Comparison of ENCODE assay signal across 1 cellular context in genomic region chr6:161405418-161405817, GRCh38.
TF ChIP-seq lines count a peak whose summit lies in the region.

No MANE protein-coding gene starts in this region.

TF ChIP-seq in HEK293, 187 proteins besides CTCF, POLR2A, EP300 and RAD21 (continued from another document):
- TF ChIP-seq ZNF701 (tag by site-specific recombination; IDR thresholded peaks at IDR 0.05) (no peak), ZNF501 (tag by site-specific recombination; IDR thresholded peaks at IDR 0.05) (no peak), ZNF394 (tag by site-specific recombination; IDR thresholded peaks at IDR 0.05; ENCODE audit: borderline replicate concordance) (peak; percentile 88), ZNF121 (tag by site-specific recombination; IDR thresholded peaks at IDR 0.05) (no peak), ZNF473 (tag by site-specific recombination; IDR thresholded peaks at IDR 0.05) (no peak), TCF7L2 (IDR thresholded peaks at IDR 0.05; ENCODE audit: borderline replicate concordance, low read depth, low read length) (no peak), ZSCAN30 (tag by site-specific recombination; IDR thresholded peaks at IDR 0.05) (no peak), ZNF777 (tag by site-specific recombination; IDR thresholded peaks at IDR 0.05; ENCODE audit: borderline replicate concordance) (no peak), BCL11B (tag by site-specific recombination; IDR thresholded peaks at IDR 0.05; ENCODE audit: low read depth) (no peak), ZNF398 (tag by site-specific recombination; IDR thresholded peaks at IDR 0.05) (no peak), ZNF510 (tag by site-specific recombination; IDR thresholded peaks at IDR 0.05; ENCODE audit: insufficient replicate concordance) (no peak), ZEB2 (tag by site-specific recombination; IDR thresholded peaks at IDR 0.05) (no peak), ZNF19 (tag by site-specific recombination; IDR thresholded peaks at IDR 0.05; ENCODE audit: low read depth) (no peak), YY1 (tag by site-specific recombination; IDR thresholded peaks at IDR 0.05) (no peak), ZNF140 (tag by site-specific recombination; IDR thresholded peaks at IDR 0.05) (peak; percentile 31; the same call in 1 of the 2 replicates), ZNF654 (tag by site-specific recombination; IDR thresholded peaks at IDR 0.05; ENCODE audit: low read depth) (peak; percentile 34; the same call in 1 of the 2 replicates), KLF1 (tag by site-specific recombination; IDR thresholded peaks at IDR 0.05) (no peak), ZNF248 (tag by site-specific recombination; IDR thresholded peaks at IDR 0.05) (no peak), ZBTB6 (tag by site-specific recombination; IDR thresholded peaks at IDR 0.05) (no peak), SP3 (tag by site-specific recombination; IDR thresholded peaks at IDR 0.05) (no peak), ZNF530 (tag by site-specific recombination; IDR thresholded peaks at IDR 0.05; ENCODE audit: low read depth) (no peak), ZNF792 (tag by site-specific recombination; IDR thresholded peaks at IDR 0.05) (no peak), ZNF426 (tag by site-specific recombination; IDR thresholded peaks at IDR 0.05) (peak; percentile 80), RBAK (tag by site-specific recombination; IDR thresholded peaks at IDR 0.05) (no peak), FEZF1 (tag by site-specific recombination; IDR thresholded peaks at IDR 0.05) (no peak), ZNF169 (tag by site-specific recombination; IDR thresholded peaks at IDR 0.05) (no peak), GLIS2 (tag by site-specific recombination; IDR thresholded peaks at IDR 0.05) (no peak), WT1 (tag by site-specific recombination; IDR thresholded peaks at IDR 0.05) (no peak), ZNF529 (tag by site-specific recombination; IDR thresholded peaks at IDR 0.05; ENCODE audit: insufficient replicate concordance) (no peak), ZNF133 (tag by site-specific recombination; IDR thresholded peaks at IDR 0.05) (no peak), ZNF518A (tag by site-specific recombination; conservative IDR thresholded peaks at IDR 0.05; ENCODE audit: low read depth) (peak; percentile 80), ZNF830 (tag by site-specific recombination; IDR thresholded peaks at IDR 0.05; ENCODE audit: low read depth) (no peak), ZNF639 (tag by site-specific recombination; IDR thresholded peaks at IDR 0.05) (no peak), PBX3 (CRISPR knock-in tag; IDR thresholded peaks at IDR 0.05) (no peak), ZBTB21 (tag by site-specific recombination; IDR thresholded peaks at IDR 0.05) (no peak), ZNF555 (tag by site-specific recombination; conservative IDR thresholded peaks at IDR 0.05) (peak; percentile 72), ZNF48 (tag by site-specific recombination; IDR thresholded peaks at IDR 0.05) (no peak), HIC1 (tag by site-specific recombination; IDR thresholded peaks at IDR 0.05) (no peak), ZBTB8A (tag by site-specific recombination; IDR thresholded peaks at IDR 0.05) (peak; percentile 39; the same call in 1 of the 2 replicates), PRDM2 (tag by site-specific recombination; IDR thresholded peaks at IDR 0.05; ENCODE audit: borderline replicate concordance) (no peak), ZNF560 (tag by site-specific recombination; IDR thresholded peaks at IDR 0.05; ENCODE audit: borderline replicate concordance) (peak; percentile 40; the same call in 1 of the 2 replicates), ZNF223 (tag by site-specific recombination; IDR thresholded peaks at IDR 0.05) (no peak), ZNF175 (tag by site-specific recombination; IDR thresholded peaks at IDR 0.05) (no peak), ZNF626 (tag by site-specific recombination; IDR thresholded peaks at IDR 0.05) (no peak), ZBTB48 (tag by site-specific recombination; IDR thresholded peaks at IDR 0.05) (no peak), ZNF155 (tag by site-specific recombination; IDR thresholded peaks at IDR 0.05) (no peak), KLF16 (tag by site-specific recombination; IDR thresholded peaks at IDR 0.05) (no peak)
